Comparison of ENCODE assay signal across 18 cellular contexts in the genomic region with DNA sequence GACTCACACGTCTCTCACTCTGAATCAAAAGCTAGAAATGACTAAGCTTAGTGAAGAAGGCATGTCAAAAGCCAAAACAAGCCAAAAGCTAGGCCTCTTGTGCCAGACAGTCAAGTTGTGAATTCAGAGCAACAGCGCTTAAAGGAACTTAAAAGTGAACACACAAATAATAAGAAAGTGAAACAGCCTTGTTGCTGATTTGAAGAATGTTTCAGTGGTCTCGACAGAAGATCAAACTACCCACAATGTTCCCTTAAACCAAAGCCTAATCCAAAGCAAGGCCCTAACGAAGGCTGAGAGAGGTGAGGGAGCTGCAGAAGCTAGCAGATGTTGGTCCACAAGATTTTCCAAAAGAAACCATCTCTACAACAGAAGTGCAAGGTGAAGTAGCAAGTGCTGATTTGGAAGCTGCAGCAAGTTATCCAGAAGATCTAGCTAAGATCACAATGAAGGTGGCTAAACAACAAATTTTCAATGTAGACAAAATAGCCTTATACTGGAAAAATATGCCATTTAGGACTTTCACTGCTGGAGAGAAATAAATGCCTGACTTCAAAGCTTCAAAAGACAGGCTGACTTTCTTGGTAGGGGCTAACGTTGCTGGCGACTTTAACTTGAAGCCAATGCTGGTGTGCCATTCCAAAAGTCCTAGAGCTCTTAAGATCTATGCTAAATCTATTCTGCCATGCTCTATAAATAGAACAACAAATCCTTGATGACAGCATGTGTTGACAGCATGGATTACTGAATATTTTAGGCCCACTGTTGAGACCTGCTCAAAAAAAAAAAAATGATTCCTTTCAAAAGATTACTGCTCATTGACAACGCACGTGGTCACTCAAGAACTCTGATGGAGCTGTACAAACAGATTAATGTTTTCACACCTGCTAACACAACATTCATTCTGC. TPM values are rescaled to one million over a fixed set of nuclear protein-coding genes. Genes with fewer than 3 reads are reported as not detected.
DNase-seq lines count a peak whose midpoint lies in the region; ATAC-seq and TF ChIP-seq lines count a peak whose summit lies in the region.
"Had no signal": no experiment of that assay in that cellular context is flagged by ENCODE, and none has a peak within 500 bp of the region (broad histone marks: within the 10 kb centered on the region; RNA-seq: fewer than 3 reads in every experiment).

No MANE protein-coding gene starts in this region.

- H3K36me3 Mint-ChIP-seq in GM23338 (ENCODE audit: low read depth) (peaks cover 100% of the 10 kb centered on the region), nephron progenitor cell (ENCODE audit: low read depth) (peaks cover 98% of the 10 kb centered on the region)
- H3K36me3 Mint-ChIP-seq in activated naive CD4-positive, alpha-beta T cell treated with anti-CD3 and anti-CD28 coated beads, Interleukin-2, amount 50 U/mL, for 72 hours: peaks cover 18 to 56% of the 10 kb centered on the region in 2 donors

- H3K36me3 ChIP-seq in BE2C: peaks cover 53% of the 10 kb centered on the region
- peaks cover 90% of the 10 kb centered on the region for H3K36me3 ChIP-seq in GM23338 (ENCODE audit: insufficient read depth)

- H3K4me1 Mint-ChIP-seq in GM23338: no peaks in the 10 kb centered on the region
- no peaks in the 10 kb centered on the region for H3K4me1 Mint-ChIP-seq in nephron progenitor cell
- H3K4me1 Mint-ChIP-seq: nephron had no signal

- peak; percentile 10 for DNase-seq in BE2C
- peak; percentile 20 for DNase-seq in GM10248 (ENCODE audit: extremely low spot score)
- peak; percentile 66 for DNase-seq in GM23338 (ENCODE audit: low spot score)
- peak in 1 of 2 donors; percentile 15 for DNase-seq in activated naive CD4-positive, alpha-beta T cell treated with anti-CD3 and anti-CD28 coated beads, Interleukin-2, amount 50 U/mL, for 72 hours (ENCODE audit: low spot score in 2 of 2)
- DNase-seq in HuH-7 (ENCODE audit: low spot score): no peak
- DNase-seq in NCI-H2107 treated with DMSO at 0.1 percent for 48 hours (lab: John Stamatoyannopoulos, UW; ENCODE audit: unreplicated experiment): no peak
- no peak for DNase-seq in nephron progenitor cell
- DNase-seq: activated CD4-positive, alpha-beta T cell treated with anti-CD3 and anti-CD28 coated beads for 48 hours; activated gamma-delta T cell; DMS79; GOT3; NCI-H2029 treated with DMSO at 0.1 percent for 48 hours; SHP77; stimulated activated CD4-positive, alpha-beta T cell treated with anti-CD3 and anti-CD28 coated beads, Interleukin-1b, Interleukin-23, amount 100 ng/mL, for 48 hours had no signal

- no peak overlapping the region for H3K4me3 Mint-ChIP-seq in GM23338
- H3K4me3 Mint-ChIP-seq in nephron progenitor cell: no peak overlapping the region
- H3K4me3 Mint-ChIP-seq: nephron had no signal

- H3K4me3 ChIP-seq in BE2C (ENCODE audit: low read depth, low read length) (no peak overlapping the region), GM23338 (no peak overlapping the region; the same call in 1 of the 2 replicates)
- H3K4me3 ChIP-seq: lung, tibial nerve had no signal

- no peak overlapping the region for H3K4me2 ChIP-seq in GM23338
- H3K4me2 ChIP-seq: BLaER1 treated with 17β-estradiol and CSF1 and Interleukin-3, amounts not matched to agents 10 nM and 100 nM had no signal

- peaks cover 6% of the 10 kb centered on the region; the same call in 1 of the 2 replicates for H3F3A ChIP-seq in GM23338 (replicated peaks; ENCODE audit: low read depth)

- peaks cover 10% of the 10 kb centered on the region for H3K9me3 ChIP-seq in BE2C

- CTCF ChIA-PET in GM10248 (lab: Yijun Ruan, JAX): interaction anchor here (1.0 to 1.7 kb wide), 6 partner anchors 8 to 600 kb away, joined by 3 to 4 read pairs (median 4); no protein-coding TSS in a partner anchor

- H3K9me3 Mint-ChIP-seq in GM23338 (peaks cover 84% of the 10 kb centered on the region), nephron progenitor cell (peaks cover 79% of the 10 kb centered on the region)
- peaks cover 0 to 14% of the 10 kb centered on the region in 2 donors for H3K9me3 Mint-ChIP-seq in activated naive CD4-positive, alpha-beta T cell treated with anti-CD3 and anti-CD28 coated beads, Interleukin-2, amount 50 U/mL, for 72 hours

- no peaks in the 10 kb centered on the region for H3K4me1 ChIP-seq in BE2C
- no peaks in the 10 kb centered on the region for H3K4me1 ChIP-seq in GM23338 (ENCODE audit: insufficient read depth)
- H3K4me1 ChIP-seq: BLaER1 treated with 17β-estradiol and CSF1 and Interleukin-3, amounts not matched to agents 10 nM and 100 nM; tibial nerve had no signal

- H3K27ac ChIP-seq in GM23338 (ENCODE audit: low read depth): no peak overlapping the region
- H3K27ac ChIP-seq: BLaER1 treated with 17β-estradiol and CSF1 and Interleukin-3, amounts not matched to agents 10 nM and 100 nM; tibial nerve had no signal

- H2AFZ ChIP-seq in GM23338: no peak overlapping the region

- H3K27me3 Mint-ChIP-seq in GM23338 (ENCODE audit: insufficient read depth, low read depth, poor library complexity): peaks cover 16% of the 10 kb centered on the region
- peaks cover 4% of the 10 kb centered on the region for H3K27me3 Mint-ChIP-seq in nephron progenitor cell (ENCODE audit: low read depth, poor library complexity)

- H3K27me3 ChIP-seq in BE2C (no peaks in the 10 kb centered on the region), GM23338 (ENCODE audit: insufficient read depth) (no peaks in the 10 kb centered on the region)
- H3K27me3 ChIP-seq: BLaER1 treated with 17β-estradiol and CSF1 and Interleukin-3, amounts not matched to agents 10 nM and 100 nM; tibial nerve had no signal

- peaks cover 36% of the 10 kb centered on the region for H3K79me2 ChIP-seq in GM23338 (replicated peaks; ENCODE audit: insufficient read depth)

- no peaks in the 10 kb centered on the region; the same call in 1 of the 2 replicates for H3K9me2 ChIP-seq in GM23338 (ENCODE audit: insufficient read depth)

- POLR2A ChIA-PET in GM10248 (lab: Yijun Ruan, JAX): no interaction called here

- no peak for ATAC-seq in GM23338
- ATAC-seq in activated naive CD4-positive, alpha-beta T cell treated with anti-CD3 and anti-CD28 coated beads, Interleukin-2, amount 50 U/mL, for 72 hours: peak; percentile 63 to 86

- H3K27ac Mint-ChIP-seq in GM23338: no peak overlapping the region
- peak overlapping the region in 1 of 2 donors; percentile 74 for H3K27ac Mint-ChIP-seq in activated naive CD4-positive, alpha-beta T cell treated with anti-CD3 and anti-CD28 coated beads, Interleukin-2, amount 50 U/mL, for 72 hours
- no peak overlapping the region for H3K27ac Mint-ChIP-seq in nephron progenitor cell
- H3K27ac Mint-ChIP-seq: nephron had no signal

- H4K20me1 ChIP-seq in GM23338 (replicated peaks; ENCODE audit: insufficient read depth): peaks cover 4% of the 10 kb centered on the region; the same call in 1 of the 2 replicates

- TF ChIP-seq CTCF in BE2C (IDR thresholded peaks at IDR 0.05; ENCODE audit: low read depth, low read length) (no peak), GM10248 (IDR thresholded peaks at IDR 0.05; ENCODE audit: control extremely low read depth, extremely low read depth, low read depth, missing control alignments) (no peak), GM23338 (conservative IDR thresholded peaks at IDR 0.05; ENCODE audit: low read depth in 2 of 2) (no peak), nephron progenitor cell (IDR thresholded peaks at IDR 0.05) (no peak)

TF ChIP-seq in GM23338, 12 proteins besides CTCF, POLR2A, EP300 and RAD21:
- no peak for TF ChIP-seq JUNB (IDR thresholded peaks at IDR 0.05; ENCODE audit: unreplicated experiment)
- no peak for TF ChIP-seq POLR2AphosphoS5 (IDR thresholded peaks at IDR 0.05; ENCODE audit: low read depth)
- TF ChIP-seq EZH2phosphoT487 (IDR thresholded peaks at IDR 0.05; ENCODE audit: unreplicated experiment): no peak
- no peak for TF ChIP-seq ZNF331 (CRISPR knock-in tag; IDR thresholded peaks at IDR 0.05; ENCODE audit: low read depth)
- TF ChIP-seq, protein P1, sequence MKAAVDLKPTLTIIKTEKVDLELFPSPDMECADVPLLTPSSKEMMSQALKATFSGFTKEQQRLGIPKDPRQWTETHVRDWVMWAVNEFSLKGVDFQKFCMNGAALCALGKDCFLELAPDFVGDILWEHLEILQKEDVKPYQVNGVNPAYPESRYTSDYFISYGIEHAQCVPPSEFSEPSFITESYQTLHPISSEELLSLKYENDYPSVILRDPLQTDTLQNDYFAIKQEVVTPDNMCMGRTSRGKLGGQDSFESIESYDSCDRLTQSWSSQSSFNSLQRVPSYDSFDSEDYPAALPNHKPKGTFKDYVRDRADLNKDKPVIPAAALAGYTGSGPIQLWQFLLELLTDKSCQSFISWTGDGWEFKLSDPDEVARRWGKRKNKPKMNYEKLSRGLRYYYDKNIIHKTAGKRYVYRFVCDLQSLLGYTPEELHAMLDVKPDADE (IDR thresholded peaks at IDR 0.05): no peak

RNA-seq across cellular contexts. Expression of a gene that starts 40.3 kb away (rescaled TPM):
- polyA plus RNA-seq in BE2C (2012; ENCODE audit: insufficient read depth, insufficient read length, low read depth): 75.2 TPM
- total RNA-seq in GM23338 (2014; rRNA removed; shearing (Covaris generic)): 48.2 and 48.5 TPM in 2 replicates
- polyA plus RNA-seq in GM23338 (2016; fragmentation: Nextera tagmentation; extraction: Ambion mirVana): 103 and 124 TPM in 2 replicates
- 100 to 1,000 TPM in 1 of 2 donors, 10 to 100 TPM in 1; 97.4 to 105 TPM for total RNA-seq in activated naive CD4-positive, alpha-beta T cell treated with anti-CD3 and anti-CD28 coated beads, Interleukin-2, amount 50 U/mL, for 72 hours

Comparison
In these comparisons a context has a peak if more than half of its experiments do, and no peak if none do; other contexts are left out.
1. DNase-seq: peak in BE2C (single experiment), GM10248 (single experiment) and GM23338 (single experiment); none in HuH-7 (single experiment), NCI-H2107 treated with DMSO at 0.1 percent for 48 hours (single experiment) and nephron progenitor cell (single experiment).